1 cellular context compared by ENCODE assay signal in the genomic region with DNA sequence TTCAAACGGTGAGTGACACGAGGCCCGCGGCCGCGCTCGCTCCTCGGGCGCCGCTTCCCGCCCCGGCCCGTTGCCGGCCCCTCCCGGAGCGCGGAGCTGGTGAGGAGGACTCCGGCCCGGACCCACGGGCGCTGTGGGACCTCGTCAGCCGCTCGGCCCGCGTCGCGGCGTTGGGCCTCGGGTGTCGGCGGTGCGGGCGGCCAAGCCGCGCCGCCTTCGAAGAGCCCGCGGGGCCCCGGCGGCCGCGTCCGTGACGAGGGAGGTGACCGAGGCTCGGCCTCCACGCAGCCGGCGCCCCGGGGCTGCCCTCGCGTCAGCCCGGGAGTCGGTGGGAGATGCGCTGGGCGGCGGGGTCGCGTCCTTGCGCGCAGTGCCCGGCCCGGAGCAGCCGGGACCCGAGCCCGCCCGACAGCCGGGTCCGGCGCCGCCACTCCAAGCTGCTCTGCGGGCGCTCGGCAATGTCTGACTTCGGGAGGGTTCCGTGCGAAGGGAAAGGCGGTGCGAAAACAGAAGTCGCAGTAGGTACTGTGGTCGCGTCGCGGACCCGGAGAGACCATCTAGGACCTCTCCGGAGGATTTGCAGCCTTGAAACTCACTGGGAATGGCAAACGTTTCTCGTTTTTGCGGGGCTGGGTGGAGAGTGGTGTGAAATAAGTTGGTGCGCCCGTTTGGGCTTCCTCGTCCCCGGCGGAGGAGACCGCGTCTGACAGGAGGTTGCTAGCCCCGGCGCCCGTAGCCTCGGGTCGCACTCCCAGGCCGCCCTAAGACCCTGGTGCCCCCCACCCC.
TF ChIP-seq lines count a peak whose summit lies in the region.

No MANE protein-coding gene starts in this region.

TF ChIP-seq in K562, 482 proteins besides CTCF, POLR2A, EP300 and RAD21 (continued from another document and continues in another):
- TF ChIP-seq ZNF398 (CRISPR knock-in tag; IDR thresholded peaks at IDR 0.05) (no peak), RBBP5 (IDR thresholded peaks at IDR 0.05; ENCODE audit: borderline replicate concordance, insufficient read depth, low read length, poor library complexity, severe bottlenecking) (peak; percentile 97), HSF4 (CRISPR knock-in tag; IDR thresholded peaks at IDR 0.05; ENCODE audit: borderline replicate concordance) (no peak), GABPB1 (CRISPR knock-in tag; IDR thresholded peaks at IDR 0.05) (peak; percentile 53), ZNF224 (CRISPR knock-in tag; IDR thresholded peaks at IDR 0.05) (no peak), AFF4 (CRISPR knock-in tag; IDR thresholded peaks at IDR 0.05) (peak; percentile 92), ZNF764 (CRISPR knock-in tag; IDR thresholded peaks at IDR 0.05; ENCODE audit: low read depth) (no peak), RBM34 (IDR thresholded peaks at IDR 0.05; ENCODE audit: borderline replicate concordance, insufficient read depth, low read length) (no peak), SAFB (IDR thresholded peaks at IDR 0.05; ENCODE audit: borderline replicate concordance, low read depth, low read length) (peak; percentile 13; the same call in 1 of the 2 replicates), HEY1 (CRISPR knock-in tag; IDR thresholded peaks at IDR 0.05; ENCODE audit: borderline replicate concordance) (no peak), RUNX1 (IDR thresholded peaks at IDR 0.05; ENCODE audit: low read depth) (no peak), MAZ (CRISPR knock-in tag; conservative IDR thresholded peaks at IDR 0.05 in 1 of 2, IDR thresholded peaks at IDR 0.05 in 1 of 2) (0 out of 4 replicates have a peak, but pooled peaks of 1 of the 2 experiments have one; percentile 16), MEIS2 (IDR thresholded peaks at IDR 0.05; ENCODE audit: partially characterized antibody) (no peak), NONO (IDR thresholded peaks at IDR 0.05; ENCODE audit: low read depth in 2 of 2, low read length in 1 of 2) (peak in 1 of 2 experiments; percentile 66; a peak in 1 of 4 replicates), CEBPG (CRISPR knock-in tag; IDR thresholded peaks at IDR 0.05) (no peak), CEBPG (tag; conservative IDR thresholded peaks at IDR 0.05 in 1 of 2, IDR thresholded peaks at IDR 0.05 in 1 of 2) (no peak), ZC3H4 (CRISPR knock-in tag; IDR thresholded peaks at IDR 0.05; ENCODE audit: borderline replicate concordance) (no peak), MBD2 (IDR thresholded peaks at IDR 0.05; ENCODE audit: borderline replicate concordance, low read depth) (no peak), YBX1 (IDR thresholded peaks at IDR 0.05) (no peak), GTF2F1 (IDR thresholded peaks at IDR 0.05; ENCODE audit: low read depth, low read length) (no peak), HMG20B (CRISPR knock-in tag; IDR thresholded peaks at IDR 0.05) (0 out of 2 replicates have a peak, but pooled peaks have one; percentile 22), MXD1 (CRISPR knock-in tag; IDR thresholded peaks at IDR 0.05; ENCODE audit: borderline replicate concordance, poor library complexity, severe bottlenecking) (no peak), TAL1 (IDR thresholded peaks at IDR 0.05) (no peak), HMGN3 (IDR thresholded peaks at IDR 0.05; ENCODE audit: borderline replicate concordance, extremely low read depth, insufficient read length, low read depth, low read length) (peak; percentile 47), ZBTB2 (IDR thresholded peaks at IDR 0.05) (no peak), SP2 (IDR thresholded peaks at IDR 0.05; ENCODE audit: extremely low read depth, low read depth, low read length, poor library complexity, severe bottlenecking) (no peak), PHF20 (IDR thresholded peaks at IDR 0.05; ENCODE audit: partially characterized antibody) (no peak), FOXP4 (CRISPR knock-in tag; IDR thresholded peaks at IDR 0.05; ENCODE audit: borderline replicate concordance) (no peak), HDAC2 (IDR thresholded peaks at IDR 0.05) (no peak), E2F3 (CRISPR knock-in tag; IDR thresholded peaks at IDR 0.05) (0 out of 2 replicates have a peak, but pooled peaks have one; percentile 22), ERF (CRISPR knock-in tag; IDR thresholded peaks at IDR 0.05) (no peak; the same call in 1 of the 2 replicates), GTF2E2 (tag; IDR thresholded peaks at IDR 0.05) (no peak), GTF2A2 (tag; IDR thresholded peaks at IDR 0.05) (no peak), NUFIP1 (IDR thresholded peaks at IDR 0.05; ENCODE audit: partially characterized antibody) (no peak), ZKSCAN1 (IDR thresholded peaks at IDR 0.05; ENCODE audit: low read depth, low read length) (no peak)
- TF ChIP-seq, protein P1, sequence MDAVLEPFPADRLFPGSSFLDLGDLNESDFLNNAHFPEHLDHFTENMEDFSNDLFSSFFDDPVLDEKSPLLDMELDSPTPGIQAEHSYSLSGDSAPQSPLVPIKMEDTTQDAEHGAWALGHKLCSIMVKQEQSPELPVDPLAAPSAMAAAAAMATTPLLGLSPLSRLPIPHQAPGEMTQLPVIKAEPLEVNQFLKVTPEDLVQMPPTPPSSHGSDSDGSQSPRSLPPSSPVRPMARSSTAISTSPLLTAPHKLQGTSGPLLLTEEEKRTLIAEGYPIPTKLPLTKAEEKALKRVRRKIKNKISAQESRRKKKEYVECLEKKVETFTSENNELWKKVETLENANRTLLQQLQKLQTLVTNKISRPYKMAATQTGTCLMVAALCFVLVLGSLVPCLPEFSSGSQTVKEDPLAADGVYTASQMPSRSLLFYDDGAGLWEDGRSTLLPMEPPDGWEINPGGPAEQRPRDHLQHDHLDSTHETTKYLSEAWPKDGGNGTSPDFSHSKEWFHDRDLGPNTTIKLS (IDR thresholded peaks at IDR 0.05; ENCODE audit: borderline replicate concordance, low read depth), result peak; percentile 15; the same call in 1 of the 2 replicates
- TF ChIP-seq, protein P2, sequence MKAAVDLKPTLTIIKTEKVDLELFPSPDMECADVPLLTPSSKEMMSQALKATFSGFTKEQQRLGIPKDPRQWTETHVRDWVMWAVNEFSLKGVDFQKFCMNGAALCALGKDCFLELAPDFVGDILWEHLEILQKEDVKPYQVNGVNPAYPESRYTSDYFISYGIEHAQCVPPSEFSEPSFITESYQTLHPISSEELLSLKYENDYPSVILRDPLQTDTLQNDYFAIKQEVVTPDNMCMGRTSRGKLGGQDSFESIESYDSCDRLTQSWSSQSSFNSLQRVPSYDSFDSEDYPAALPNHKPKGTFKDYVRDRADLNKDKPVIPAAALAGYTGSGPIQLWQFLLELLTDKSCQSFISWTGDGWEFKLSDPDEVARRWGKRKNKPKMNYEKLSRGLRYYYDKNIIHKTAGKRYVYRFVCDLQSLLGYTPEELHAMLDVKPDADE (conservative IDR thresholded peaks at IDR 0.05; ENCODE audit: control insufficient read depth, low read depth, low read length), result no peak; the same call in 1 of the 2 replicates
- TF ChIP-seq, protein P3, sequence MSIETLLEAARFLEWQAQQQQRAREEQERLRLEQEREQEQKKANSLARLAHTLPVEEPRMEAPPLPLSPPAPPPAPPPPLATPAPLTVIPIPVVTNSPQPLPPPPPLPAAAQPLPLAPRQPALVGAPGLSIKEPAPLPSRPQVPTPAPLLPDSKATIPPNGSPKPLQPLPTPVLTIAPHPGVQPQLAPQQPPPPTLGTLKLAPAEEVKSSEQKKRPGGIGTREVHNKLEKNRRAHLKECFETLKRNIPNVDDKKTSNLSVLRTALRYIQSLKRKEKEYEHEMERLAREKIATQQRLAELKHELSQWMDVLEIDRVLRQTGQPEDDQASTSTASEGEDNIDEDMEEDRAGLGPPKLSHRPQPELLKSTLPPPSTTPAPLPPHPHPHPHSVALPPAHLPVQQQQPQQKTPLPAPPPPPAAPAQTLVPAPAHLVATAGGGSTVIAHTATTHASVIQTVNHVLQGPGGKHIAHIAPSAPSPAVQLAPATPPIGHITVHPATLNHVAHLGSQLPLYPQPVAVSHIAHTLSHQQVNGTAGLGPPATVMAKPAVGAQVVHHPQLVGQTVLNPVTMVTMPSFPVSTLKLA (conservative IDR thresholded peaks at IDR 0.05), result no peak
- TF ChIP-seq, protein P4, sequence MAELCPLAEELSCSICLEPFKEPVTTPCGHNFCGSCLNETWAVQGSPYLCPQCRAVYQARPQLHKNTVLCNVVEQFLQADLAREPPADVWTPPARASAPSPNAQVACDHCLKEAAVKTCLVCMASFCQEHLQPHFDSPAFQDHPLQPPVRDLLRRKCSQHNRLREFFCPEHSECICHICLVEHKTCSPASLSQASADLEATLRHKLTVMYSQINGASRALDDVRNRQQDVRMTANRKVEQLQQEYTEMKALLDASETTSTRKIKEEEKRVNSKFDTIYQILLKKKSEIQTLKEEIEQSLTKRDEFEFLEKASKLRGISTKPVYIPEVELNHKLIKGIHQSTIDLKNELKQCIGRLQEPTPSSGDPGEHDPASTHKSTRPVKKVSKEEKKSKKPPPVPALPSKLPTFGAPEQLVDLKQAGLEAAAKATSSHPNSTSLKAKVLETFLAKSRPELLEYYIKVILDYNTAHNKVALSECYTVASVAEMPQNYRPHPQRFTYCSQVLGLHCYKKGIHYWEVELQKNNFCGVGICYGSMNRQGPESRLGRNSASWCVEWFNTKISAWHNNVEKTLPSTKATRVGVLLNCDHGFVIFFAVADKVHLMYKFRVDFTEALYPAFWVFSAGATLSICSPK (IDR thresholded peaks at IDR 0.05; ENCODE audit: borderline replicate concordance), result no peak
- TF ChIP-seq, protein P5, sequence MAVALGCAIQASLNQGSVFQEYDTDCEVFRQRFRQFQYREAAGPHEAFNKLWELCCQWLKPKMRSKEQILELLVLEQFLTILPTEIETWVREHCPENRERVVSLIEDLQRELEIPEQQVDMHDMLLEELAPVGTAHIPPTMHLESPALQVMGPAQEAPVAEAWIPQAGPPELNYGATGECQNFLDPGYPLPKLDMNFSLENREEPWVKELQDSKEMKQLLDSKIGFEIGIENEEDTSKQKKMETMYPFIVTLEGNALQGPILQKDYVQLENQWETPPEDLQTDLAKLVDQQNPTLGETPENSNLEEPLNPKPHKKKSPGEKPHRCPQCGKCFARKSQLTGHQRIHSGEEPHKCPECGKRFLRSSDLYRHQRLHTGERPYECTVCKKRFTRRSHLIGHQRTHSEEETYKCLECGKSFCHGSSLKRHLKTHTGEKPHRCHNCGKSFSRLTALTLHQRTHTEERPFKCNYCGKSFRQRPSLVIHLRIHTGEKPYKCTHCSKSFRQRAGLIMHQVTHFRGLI (CRISPR knock-in tag; IDR thresholded peaks at IDR 0.05), result no peak
